Comparison of ENCODE assay signal across 8 cellular contexts in the genomic region with DNA sequence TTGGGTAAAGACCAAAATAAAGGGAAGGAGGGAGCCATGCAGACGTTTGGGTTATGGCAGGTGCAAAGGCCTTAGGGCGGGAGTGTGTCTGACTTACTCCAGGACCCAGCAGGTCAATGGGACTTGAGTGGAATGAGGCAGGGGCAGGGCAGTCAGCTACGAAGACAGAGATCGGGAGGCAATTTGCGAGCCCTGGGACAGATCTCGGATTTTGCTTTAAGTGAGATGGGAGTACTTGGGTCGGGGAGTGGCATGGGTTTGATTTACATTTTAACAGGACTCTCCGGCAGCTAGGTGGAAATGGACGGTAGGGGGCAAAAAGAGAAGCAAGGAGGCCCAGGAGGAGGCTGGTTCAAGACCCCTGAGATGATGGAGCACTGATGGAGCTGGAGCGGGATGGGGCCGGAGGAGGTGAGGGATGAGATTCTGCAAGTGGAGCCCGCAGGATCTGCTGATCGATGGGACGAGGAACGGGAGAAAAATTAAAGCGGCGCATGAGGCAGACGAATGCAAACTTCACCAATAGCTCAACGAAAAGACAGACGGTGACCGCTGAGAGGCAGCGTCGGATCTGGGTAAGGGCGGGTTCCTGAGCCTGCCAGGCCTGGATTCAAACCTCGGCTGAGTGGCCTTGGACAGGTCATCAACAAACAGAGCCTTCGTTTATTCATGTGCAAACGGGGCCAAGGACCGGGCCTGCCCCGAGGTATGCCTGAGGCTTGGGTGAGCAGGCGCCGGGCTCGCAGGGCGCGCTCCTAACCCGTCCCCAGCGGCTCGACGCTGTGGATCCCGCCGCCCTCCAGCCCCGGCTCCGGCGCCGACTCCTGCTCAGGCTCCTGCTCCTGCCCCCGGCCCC. TPM values are rescaled to one million over a fixed set of nuclear protein-coding genes. Genes with fewer than 3 reads are reported as not detected.
DNase-seq lines count a peak whose midpoint lies in the region; ATAC-seq, FAIRE-seq and TF ChIP-seq lines count a peak whose summit lies in the region.

No MANE protein-coding gene starts in this region.

- H3K27me3 Mint-ChIP-seq in naive B cell = no peaks in the 10 kb centered on the region
- H3K27me3 Mint-ChIP-seq in stimulated activated naive B cell treated with anti-CD40 and anti-IgM and Interleukin-4, amounts not matched to agents 10 μg/mL and 1 μg/mL and 100 μg/mL, for 72 hours = no peaks in the 10 kb centered on the region

- H3K79me2 ChIP-seq in fibroblast of lung (ENCODE audit: control insufficient read depth, insufficient read depth, low read length) = peaks cover 27% of the 10 kb centered on the region

- H3K4me2 ChIP-seq in fibroblast of lung (ENCODE audit: extremely low read depth, insufficient read depth, low read length) = peak overlapping the region; percentile 92

- H3K9me3 Mint-ChIP-seq in naive B cell = peaks cover 0 to 4% (median 0%) of the 10 kb centered on the region in 7 donors
- no peaks in the 10 kb centered on the region for H3K9me3 Mint-ChIP-seq in stimulated activated naive B cell treated with anti-CD40 and anti-IgM and Interleukin-4, amounts not matched to agents 10 μg/mL and 1 μg/mL and 100 μg/mL, for 72 hours

- H3K27me3 ChIP-seq in HL-60 (ENCODE audit: insufficient read depth, poor library complexity, severe bottlenecking) (no peaks in the 10 kb centered on the region), fibroblast of lung (ENCODE audit: control insufficient read depth, insufficient read depth, low read length) (no peaks in the 10 kb centered on the region)

- H3K4me3 ChIP-seq in HL-60 (replicated peaks; ENCODE audit: insufficient read depth, low read length) (peak overlapping the region; percentile 54), fibroblast of lung (replicated peaks in 1 of 4; ENCODE audit: control extremely low read depth in 1 of 4, insufficient read depth in 1 of 4, low read depth in 3 of 4, low read length in 4 of 4) (peak overlapping the region; percentile 49 to 63 (median 60))

- peaks cover 10% of the 10 kb centered on the region for H3K4me1 ChIP-seq in fibroblast of lung (ENCODE audit: control insufficient read depth, extremely low read depth, insufficient read depth, low read length)

- peak overlapping the region; percentile 87 to 98 (median 96) for H3K4me3 Mint-ChIP-seq in naive B cell
- peak overlapping the region; percentile 88 to 89 for H3K4me3 Mint-ChIP-seq in stimulated activated naive B cell treated with anti-CD40 and anti-IgM and Interleukin-4, amounts not matched to agents 10 μg/mL and 1 μg/mL and 100 μg/mL, for 72 hours

- H4K20me1 ChIP-seq in fibroblast of lung (ENCODE audit: control insufficient read depth, extremely low read depth, insufficient read depth, low read length) = no peaks in the 10 kb centered on the region

- H3K36me3 ChIP-seq in fibroblast of lung (ENCODE audit: control insufficient read depth, insufficient read depth, low read length) = peaks cover 7% of the 10 kb centered on the region

- FAIRE-seq in D721Med (lab: Jason Lieb, UNC) = no peak

- ATAC-seq in GM19467 (IDR thresholded peaks at IDR 0.05; ENCODE audit: unreplicated experiment) (peak; percentile 56), naive B cell (ENCODE audit: low read depth in 2 of 2) (peak; percentile 32 to 53)
- peak; percentile 72 to 75 for ATAC-seq in stimulated activated naive B cell treated with anti-CD40 and anti-IgM and Interleukin-4, amounts not matched to agents 10 μg/mL and 1 μg/mL and 100 μg/mL, for 72 hours (replicated peaks)

- no peak for TF ChIP-seq CTCF in D721Med (IDR thresholded peaks at IDR 0.05; ENCODE audit: insufficient read depth, missing control alignments)
- TF ChIP-seq CTCF in HL-60 (IDR thresholded peaks at IDR 0.05; ENCODE audit: insufficient read depth, low read length) = peak; percentile 8
- TF ChIP-seq CTCF in fibroblast of lung (conservative IDR thresholded peaks at IDR 0.05 in 1 of 2, IDR thresholded peaks at IDR 0.05 in 1 of 2; ENCODE audit: low read depth in 1 of 2, low read length in 2 of 2) = peak in 1 of 2 donors; percentile 31

- peaks cover 35 to 45% (median 41%) of the 10 kb centered on the region in 3 donors for H3K4me1 Mint-ChIP-seq in naive B cell
- peaks cover 30 to 49% of the 10 kb centered on the region in 2 donors for H3K4me1 Mint-ChIP-seq in stimulated activated naive B cell treated with anti-CD40 and anti-IgM and Interleukin-4, amounts not matched to agents 10 μg/mL and 1 μg/mL and 100 μg/mL, for 72 hours

- no peaks in the 10 kb centered on the region for H3K9me3 ChIP-seq in fibroblast of lung (ENCODE audit: control insufficient read depth, insufficient read depth, low read depth, low read length)

- peak overlapping the region; percentile 45 for H3K9ac ChIP-seq in fibroblast of lung (ENCODE audit: insufficient read depth, low read length)

- H3K27ac Mint-ChIP-seq in naive B cell = peak overlapping the region; percentile 31 to 99 (median 94)
- H3K27ac Mint-ChIP-seq in stimulated activated naive B cell treated with anti-CD40 and anti-IgM and Interleukin-4, amounts not matched to agents 10 μg/mL and 1 μg/mL and 100 μg/mL, for 72 hours = peak overlapping the region; percentile 92

- DNase-seq in D721Med (ENCODE audit: insufficient read length, low spot score) (peak; percentile 68), HL-60 (ENCODE audit: low read depth in 1 of 2, low spot score in 1 of 2) (peak; percentile 63 to 73), NOMO-1 (lab: John Stamatoyannopoulos, UW; ENCODE audit: unreplicated experiment in 2 of 2) (peak; percentile 47 to 71), fibroblast of lung (ENCODE audit: low read depth in 2 of 2) (peak; percentile 71 to 80), naive B cell (peak; percentile 42)
- peak; percentile 71 to 81 for DNase-seq in activated T-cell treated with anti-CD3 and anti-CD28 coated beads, Interleukin-2, amount 50 U/mL, for 48 hours
- peak; percentile 69 for DNase-seq in stimulated activated naive B cell treated with anti-CD40 and anti-IgM and Interleukin-4, amounts not matched to agents 10 μg/mL and 1 μg/mL and 100 μg/mL, for 72 hours

- H3K27ac ChIP-seq in HL-60 (replicated peaks) (peak overlapping the region; percentile 91; the same call in 1 of the 2 replicates), fibroblast of lung (ENCODE audit: insufficient read depth, low read length) (peak overlapping the region; percentile 66)

- H2AFZ ChIP-seq in fibroblast of lung (ENCODE audit: low read length) = peak overlapping the region; percentile 88

- H3K36me3 Mint-ChIP-seq in naive B cell = peaks cover 0 to 14% of the 10 kb centered on the region in 2 donors
- peaks cover 19 to 36% of the 10 kb centered on the region in 2 donors for H3K36me3 Mint-ChIP-seq in stimulated activated naive B cell treated with anti-CD40 and anti-IgM and Interleukin-4, amounts not matched to agents 10 μg/mL and 1 μg/mL and 100 μg/mL, for 72 hours

RNA-seq across cellular contexts. Expression of a gene that starts 0.8 kb away (rescaled TPM):
- 81.7 and 89.0 TPM in 2 replicates for total RNA-seq in fibroblast of lung
- 35.2 and 36.3 TPM in 2 replicates for polyA plus RNA-seq in fibroblast of lung
- polyA plus RNA-seq in fibroblast of lung (2012) = 75.4 and 89.7 TPM in 2 replicates
- 155 and 234 TPM in 2 replicates for polyA minus RNA-seq in fibroblast of lung (ENCODE audit: low replicate concordance)
- polyA plus RNA-seq in naive B cell (ENCODE audit: low read depth in 6 of 6) = 100 to 1,000 TPM in 1 of 6 donors, 10 to 100 TPM in 5; 82.4 to 105 (median 91.1) TPM

RNA-seq across cellular contexts. Expression of a gene that starts 26.8 kb away (rescaled TPM):
- total RNA-seq in fibroblast of lung = 194 and 202 TPM in 2 replicates
- 13.3 and 23.4 TPM in 2 replicates for polyA plus RNA-seq in fibroblast of lung
- 13.6 and 26.7 TPM in 2 replicates for polyA plus RNA-seq in fibroblast of lung (2012)
- polyA minus RNA-seq in fibroblast of lung (ENCODE audit: low replicate concordance) = 12.4 and 25.7 TPM in 2 replicates
- polyA plus RNA-seq in naive B cell (ENCODE audit: low read depth in 6 of 6) = 10 to 100 TPM in 5 of 6 donors, 1 to 10 TPM in 1; 7.3 to 23.3 (median 16.3) TPM

RNA-seq across cellular contexts. Expression of a gene that starts 55.0 kb away (rescaled TPM):
- 28.8 and 33.9 TPM in 2 replicates for total RNA-seq in fibroblast of lung
- polyA plus RNA-seq in fibroblast of lung (36.8 and 38.3 TPM in 2 replicates), naive B cell (ENCODE audit: low read depth in 6 of 6) (10 to 100 TPM; 16.0 to 24.6 (median 18.6) TPM)
- 26.4 and 32.0 TPM in 2 replicates for polyA plus RNA-seq in fibroblast of lung (2012)
- polyA minus RNA-seq in fibroblast of lung (ENCODE audit: low replicate concordance) = 85.2 and 108 TPM in 2 replicates

Comparison
In these comparisons a context has a peak if more than half of its experiments do, and no peak if none do; other contexts are left out.
1. Peak in every context shown above with its lines: DNase-seq, ATAC-seq, H3K4me3 ChIP-seq and H3K27ac ChIP-seq.